ENCODE assay signal across 23 cellular contexts in genomic region chr6:152329640-152330202, GRCh38.
"Had no signal": no experiment of that assay in that cellular context is flagged by ENCODE, and none has a peak within 500 bp of the region (broad histone marks: within the 10 kb centered on the region; RNA-seq: fewer than 3 reads in every experiment).

No MANE protein-coding gene starts in this region.

- H3K36me3 Mint-ChIP-seq: stimulated activated effector memory CD8-positive, alpha-beta T cell treated with anti-CD3 and anti-CD28 coated beads, Interleukin-12 subunit alpha, Interleukin-12 subunit beta, amount 100 ng/mL, for 72 hours had no signal

- H3K27me3 Mint-ChIP-seq: central memory CD8-positive, alpha-beta T cell had no signal

- H3K4me1 ChIP-seq: colonic mucosa, neural progenitor cell, pancreas had no signal

- H2AFZ ChIP-seq: neural progenitor cell had no signal

- ATAC-seq: activated T-cell treated with anti-CD3 and anti-CD28 coated beads, Interleukin-2, amount 50 U/mL, for 4 hours; sciatic nerve; stimulated activated effector memory CD8-positive, alpha-beta T cell treated with anti-CD3 and anti-CD28 coated beads, Interleukin-12 subunit alpha, Interleukin-12 subunit beta, amount 100 ng/mL, for 72 hours had no signal

- H3K4me1 Mint-ChIP-seq: activated B cell treated with CpG ODN at 0.5 μM for 24 hours; central memory CD8-positive, alpha-beta T cell; neural progenitor cell; stimulated activated effector memory CD8-positive, alpha-beta T cell treated with anti-CD3 and anti-CD28 coated beads, Interleukin-12 subunit alpha, Interleukin-12 subunit beta, amount 100 ng/mL, for 72 hours had no signal

- H3K36me3 ChIP-seq: colonic mucosa, neural progenitor cell had no signal

- H3K27ac ChIP-seq: brain microvascular endothelial cell, colonic mucosa, neural progenitor cell, pancreas, thoracic aorta had no signal

- H3K9me3 Mint-ChIP-seq: activated B cell treated with CpG ODN at 0.5 μM for 24 hours; activated T-cell treated with anti-CD3 and anti-CD28 coated beads, Interleukin-2, amount 50 U/mL, for 4 hours; central memory CD8-positive, alpha-beta T cell; neural progenitor cell; stimulated activated effector memory CD8-positive, alpha-beta T cell treated with anti-CD3 and anti-CD28 coated beads, Interleukin-12 subunit alpha, Interleukin-12 subunit beta, amount 100 ng/mL, for 72 hours; T-helper 2 cell treated with Interferon-gamma antibody and Interleukin-4, amounts not matched to agents 5 μg/mL and 100 μg/mL, for 36 hours had no signal

- H3K27ac Mint-ChIP-seq: activated B cell treated with CpG ODN at 0.5 μM for 24 hours; neural progenitor cell; stimulated activated effector memory CD8-positive, alpha-beta T cell treated with anti-CD3 and anti-CD28 coated beads, Interleukin-12 subunit alpha, Interleukin-12 subunit beta, amount 100 ng/mL, for 72 hours; T-helper 2 cell treated with Interferon-gamma antibody and Interleukin-4, amounts not matched to agents 5 μg/mL and 100 μg/mL, for 36 hours had no signal

- H3K4me3 Mint-ChIP-seq: activated B cell treated with CpG ODN at 0.5 μM for 24 hours; activated T-cell treated with anti-CD3 and anti-CD28 coated beads, Interleukin-2, amount 50 U/mL, for 4 hours; central memory CD8-positive, alpha-beta T cell; neural progenitor cell; stimulated activated effector memory CD8-positive, alpha-beta T cell treated with anti-CD3 and anti-CD28 coated beads, Interleukin-12 subunit alpha, Interleukin-12 subunit beta, amount 100 ng/mL, for 72 hours; T-helper 2 cell treated with Interferon-gamma antibody and Interleukin-4, amounts not matched to agents 5 μg/mL and 100 μg/mL, for 36 hours had no signal

- H3K27me3 ChIP-seq: brain microvascular endothelial cell, colonic mucosa, neural progenitor cell, pancreas had no signal

- H3K4me3 ChIP-seq: colonic mucosa, neural progenitor cell, pancreas, smooth muscle cell, thoracic aorta had no signal

- H3K4me2 ChIP-seq: neural progenitor cell, smooth muscle cell had no signal

- DNase-seq: activated B cell treated with CpG ODN at 0.5 μM for 24 hours; activated CD4-positive, alpha-beta T cell treated with anti-CD3 and anti-CD28 coated beads for 48 hours; activated CD8-positive, alpha-beta memory T cell treated with anti-CD3 and anti-CD28 coated beads, Interleukin-2, amount 50 U/mL, for 4 hours; activated effector memory CD4-positive, alpha-beta T cell treated with Interleukin-2 at 50 U/mL for 16 hours; activated naive CD4-positive, alpha-beta T cell treated with anti-CD3 and anti-CD28 coated beads, Interleukin-2, amount 50 U/mL, for 16 hours; activated T-cell treated with anti-CD3 and anti-CD28 coated beads, Interleukin-2, amount 50 U/mL, for 4 hours; aorta; brain microvascular endothelial cell; colonic mucosa; erythroblast; foreskin melanocyte; glutamatergic neuron; hippocampal formation; islet precursor cell; pancreas; stimulated activated CD4-positive, alpha-beta T cell treated with anti-CD3 and anti-CD28 coated beads, Interleukin-4, amount 100 ng/mL, for 1 hour had no signal
